ENCODE assay signal across 11 cellular contexts in the genomic region with DNA sequence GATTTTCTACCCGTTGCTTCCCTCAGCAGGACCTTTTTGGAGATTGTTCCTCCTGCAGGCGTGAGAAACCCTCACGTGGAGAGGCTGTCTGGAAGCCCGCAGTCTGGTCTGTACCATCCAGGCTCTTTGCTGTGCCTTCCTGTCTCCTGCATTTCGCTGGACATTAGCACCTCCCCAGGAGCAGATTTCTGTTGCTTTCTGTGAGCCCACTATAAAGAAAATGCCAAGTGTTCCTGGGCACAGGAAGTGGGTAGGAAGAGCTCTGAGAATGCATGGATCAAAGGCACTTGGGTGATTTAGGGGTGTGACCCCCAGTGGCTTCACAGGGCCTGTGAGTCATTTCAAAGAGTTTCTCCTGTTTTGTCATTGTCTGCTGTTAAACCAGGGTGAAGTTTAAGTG. TPM values are rescaled to one million over a fixed set of nuclear protein-coding genes. Genes with fewer than 3 reads are reported as not detected.
A peak's percentile ranks its signal among the peaks of the same experiment; 100 is the strongest.
DNase-seq lines count a peak whose midpoint lies in the region; ATAC-seq and TF ChIP-seq lines count a peak whose summit lies in the region.
"Had no signal": no experiment of that assay in that cellular context is flagged by ENCODE, and none has a peak within 500 bp of the region (broad histone marks: within the 10 kb centered on the region; RNA-seq: fewer than 3 reads in every experiment).

No MANE protein-coding gene starts in this region.

- peak; percentile 27 for ATAC-seq in left ventricle myocardium superior
- no peak for ATAC-seq in GM18873 (IDR thresholded peaks at IDR 0.05; ENCODE audit: low FRiP score, unreplicated experiment)
- no peak for ATAC-seq in GM19397 (IDR thresholded peaks at IDR 0.05; ENCODE audit: unreplicated experiment)
- no peak for ATAC-seq in HG03039 (IDR thresholded peaks at IDR 0.05; ENCODE audit: unreplicated experiment)
- ATAC-seq: activated CD8-positive, alpha-beta T cell treated with anti-CD3 and anti-CD28 coated beads, Interleukin-2, amount 10 ng/mL, durations not matched to agents 7 days and 5 days had no signal

- intact Hi-C loops in left ventricle myocardium superior (cut with micrococcal nuclease), result no loop called here

- H3K9me3 ChIP-seq in subcutaneous abdominal adipose tissue (ENCODE audit: control insufficient read depth in 5 of 5, low read length in 5 of 5), result no peaks in the 10 kb centered on the region

- H3K4me1 ChIP-seq in subcutaneous abdominal adipose tissue (ENCODE audit: control insufficient read depth in 5 of 5, insufficient read depth in 5 of 5, low read length in 5 of 5), result peaks cover 8 to 56% (median 53%) of the 10 kb centered on the region in 5 donors

- no peak for TF ChIP-seq CTCF in astrocyte of the spinal cord (IDR thresholded peaks at IDR 0.05; ENCODE audit: low read depth, low read length)

- H3K9ac ChIP-seq in subcutaneous abdominal adipose tissue (ENCODE audit: low read length in 5 of 5), result peak overlapping the region in 2 of 5 donors; percentile 26 to 48

- peak overlapping the region; percentile 79 for H3K27ac ChIP-seq in subcutaneous abdominal adipose tissue (ENCODE audit: low read depth, low read length)

- H3K4me3 ChIP-seq in astrocyte of the spinal cord (ENCODE audit: low read depth, low read length) (no peak overlapping the region), subcutaneous abdominal adipose tissue (ENCODE audit: low read depth in 1 of 5, low read length in 5 of 5) (peak overlapping the region in 2 of 5 donors; percentile 2 to 39)

- no peaks in the 10 kb centered on the region for H3K27me3 ChIP-seq in subcutaneous abdominal adipose tissue (ENCODE audit: control insufficient read depth in 5 of 5, insufficient read depth in 4 of 5, low read length in 5 of 5)

- DNase-seq in HK-2 (ENCODE audit: unreplicated experiment) (peak; percentile 61), astrocyte of the spinal cord (ENCODE audit: low read depth, low spot score) (peak; percentile 62), left ventricle myocardium superior (no peak)
- DNase-seq in stimulated activated CD4-positive, alpha-beta T cell treated with anti-CD3 and anti-CD28 coated beads, Interleukin-4, amount 100 ng/mL, for 1 hour, result no peak
- DNase-seq: activated CD8-positive, alpha-beta T cell treated with anti-CD3 and anti-CD28 coated beads, Interleukin-2, amount 10 ng/mL, durations not matched to agents 7 days and 5 days; DMS53; NCI-H1417 had no signal

- in situ Hi-C loops in astrocyte of the spinal cord (cut with HindIII; ENCODE audit: low sequenced_read_pairs), result no loop called here

- no peaks in the 10 kb centered on the region for H3K36me3 ChIP-seq in subcutaneous abdominal adipose tissue (ENCODE audit: control insufficient read depth in 5 of 5, insufficient read depth in 5 of 5, low read length in 5 of 5)

RNA-seq across cellular contexts. Expression of gene SPTBN1, which starts 27.3 kb away (rescaled TPM):
- 468 TPM for total RNA-seq in left ventricle myocardium superior

Comparison
In these comparisons a context has a peak if more than half of its experiments do, and no peak if none do; other contexts are left out.
1. DNase-seq: peak in HK-2 (single experiment) and astrocyte of the spinal cord (single experiment); none in left ventricle myocardium superior (single experiment) and stimulated activated CD4-positive, alpha-beta T cell treated with anti-CD3 and anti-CD28 coated beads, Interleukin-4, amount 100 ng/mL, for 1 hour (single experiment).